8 cellular contexts compared by ENCODE assay signal in the genomic region with DNA sequence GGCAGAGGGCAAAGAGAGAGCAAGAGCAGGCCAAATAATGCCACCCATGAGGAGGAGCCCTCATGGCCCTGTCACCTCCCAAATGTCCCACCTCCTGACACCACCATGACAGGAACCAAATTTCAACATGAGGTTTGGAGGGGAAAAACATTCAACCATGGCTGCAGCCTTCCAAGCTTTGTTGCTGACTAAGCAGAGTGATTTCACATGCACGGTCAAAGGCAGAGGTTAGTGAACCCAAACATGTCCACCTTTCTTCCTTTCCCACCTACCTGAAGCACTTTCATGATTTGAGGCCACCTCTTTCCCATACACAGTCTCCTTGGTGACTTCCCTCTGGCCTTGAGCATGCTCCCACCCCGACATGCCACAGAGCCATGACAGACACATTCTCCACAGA.
"Had no signal": no experiment of that assay in that cellular context is flagged by ENCODE, and none has a peak within 500 bp of the region (broad histone marks: within the 10 kb centered on the region; RNA-seq: fewer than 3 reads in every experiment).

No MANE protein-coding gene starts in this region.

- H3K27ac Mint-ChIP-seq: GM23338 had no signal

- ATAC-seq: GM23338, HCT116 had no signal

- H3K4me3 Mint-ChIP-seq: GM23338 had no signal

- H3K4me3 ChIP-seq: GM23338, HAP-1 had no signal

- H3K27ac ChIP-seq: KMS-11 had no signal

- FAIRE-seq: H1, H54, HTR-8/SVneo had no signal

- H3K9me3 ChIP-seq: HAP-1 had no signal

- H3K36me3 ChIP-seq: HAP-1 had no signal

- H3K9me3 Mint-ChIP-seq: GM23338 had no signal

- H3K4me1 ChIP-seq: HAP-1 had no signal

- H3K4me1 Mint-ChIP-seq: GM23338 had no signal

- DNase-seq: KBM-7 had no signal

- H3K9ac ChIP-seq: KMS-11 had no signal

- H3K4me2 ChIP-seq: GM23338, KMS-11 had no signal

- H2AFZ ChIP-seq: GM23338 had no signal
